ENCODE assay signal across 18 cellular contexts in genomic region chr1:223074427-223074826, GRCh38.
DNase-seq lines count a peak whose midpoint lies in the region; ATAC-seq and TF ChIP-seq lines count a peak whose summit lies in the region.
"Had no signal": no experiment of that assay in that cellular context is flagged by ENCODE, and none has a peak within 500 bp of the region (broad histone marks: within the 10 kb centered on the region; RNA-seq: fewer than 3 reads in every experiment).

No MANE protein-coding gene starts in this region.

- TF ChIP-seq CTCF in fibroblast of the aortic adventitia (IDR thresholded peaks at IDR 0.05; ENCODE audit: insufficient read depth, low read length) (no peak), progenitor cell of endocrine pancreas (IDR thresholded peaks at IDR 0.05; ENCODE audit: unreplicated experiment) (no peak)

- H3K27me3 Mint-ChIP-seq in progenitor cell of endocrine pancreas, result peaks cover 57% of the 10 kb centered on the region
- peaks cover 15% of the 10 kb centered on the region for H3K27me3 Mint-ChIP-seq in activated CD8-positive, alpha-beta memory T cell treated with anti-CD3 and anti-CD28 coated beads, Interleukin-2, amount 10 ng/mL, durations not matched to agents 7 days and 5 days

- H3K4me3 ChIP-seq in H7 (ENCODE audit: insufficient read depth, low read depth, low read length) (no peak overlapping the region), fibroblast of the aortic adventitia (ENCODE audit: low read depth, low read length) (no peak overlapping the region)
- H3K4me3 ChIP-seq: BLaER1 treated with 17β-estradiol and CSF1 and Interleukin-3, amounts not matched to agents 10 nM and 100 nM; MG63 had no signal

- no peaks in the 10 kb centered on the region for H3K9me3 Mint-ChIP-seq in progenitor cell of endocrine pancreas (ENCODE audit: low read depth)
- H3K9me3 Mint-ChIP-seq in activated CD8-positive, alpha-beta memory T cell treated with anti-CD3 and anti-CD28 coated beads, Interleukin-2, amount 10 ng/mL, durations not matched to agents 7 days and 5 days (ENCODE audit: low read depth), result no peaks in the 10 kb centered on the region
- H3K9me3 Mint-ChIP-seq: brain had no signal

- ATAC-seq in activated CD8-positive, alpha-beta memory T cell treated with anti-CD3 and anti-CD28 coated beads, Interleukin-2, amount 10 ng/mL, durations not matched to agents 7 days and 5 days, result no peak

- CTCF ChIA-PET in activated CD8-positive, alpha-beta memory T cell treated with anti-CD3 and anti-CD28 coated beads, Interleukin-2, amount 10 ng/mL, durations not matched to agents 7 days and 5 days (lab: Charles Lee), result no interaction called here

- peaks cover 23% of the 10 kb centered on the region for H3K4me1 Mint-ChIP-seq in progenitor cell of endocrine pancreas (ENCODE audit: low read depth)
- H3K4me1 Mint-ChIP-seq in activated CD8-positive, alpha-beta memory T cell treated with anti-CD3 and anti-CD28 coated beads, Interleukin-2, amount 10 ng/mL, durations not matched to agents 7 days and 5 days, result no peaks in the 10 kb centered on the region

- DNase-seq in H7 (peak; percentile 62), fibroblast of the aortic adventitia (ENCODE audit: low read depth) (peak; percentile 18), iPS-NIHi7 (ENCODE audit: extremely low spot score) (peak; percentile 52), progenitor cell of endocrine pancreas (ENCODE audit: low spot score, unreplicated experiment) (no peak), GDM1 (lab: John Stamatoyannopoulos, UW) (no peak), RPMI8226 (no peak), DMS79 treated with DMSO at 0.1 percent for 48 hours (lab: John Stamatoyannopoulos, UW) (no peak)
- DNase-seq in activated CD8-positive, alpha-beta memory T cell treated with anti-CD3 and anti-CD28 coated beads, Interleukin-2, amount 10 ng/mL, durations not matched to agents 7 days and 5 days, result no peak
- DNase-seq: activated CD4-positive, alpha-beta T cell treated with anti-CD3 and anti-CD28 coated beads for 4 hours; cortex of kidney; hippocampal formation; MG63; NCI-H1436 treated with DMSO at 0.1 percent for 48 hours; NCI-H2171; NCI-H526; stimulated activated CD4-positive, alpha-beta T cell treated with anti-CD3 and anti-CD28 coated beads, Interleukin-15, amount 100 ng/mL, for 24 hours had no signal

- H3K27me3 ChIP-seq in H7 (ENCODE audit: control insufficient read depth, insufficient read depth, low read length), result no peaks in the 10 kb centered on the region; the same call in none of the 2 replicates
- H3K27me3 ChIP-seq: BLaER1 treated with 17β-estradiol and CSF1 and Interleukin-3, amounts not matched to agents 10 nM and 100 nM; MG63 had no signal

- no peaks in the 10 kb centered on the region for H3K36me3 Mint-ChIP-seq in progenitor cell of endocrine pancreas (ENCODE audit: insufficient read depth)
- no peaks in the 10 kb centered on the region for H3K36me3 Mint-ChIP-seq in activated CD8-positive, alpha-beta memory T cell treated with anti-CD3 and anti-CD28 coated beads, Interleukin-2, amount 10 ng/mL, durations not matched to agents 7 days and 5 days
- H3K36me3 Mint-ChIP-seq: brain had no signal

- peak overlapping the region; percentile 31 for H3K4me3 Mint-ChIP-seq in progenitor cell of endocrine pancreas (ENCODE audit: low read depth)
- no peak overlapping the region for H3K4me3 Mint-ChIP-seq in activated CD8-positive, alpha-beta memory T cell treated with anti-CD3 and anti-CD28 coated beads, Interleukin-2, amount 10 ng/mL, durations not matched to agents 7 days and 5 days
- H3K4me3 Mint-ChIP-seq: brain had no signal

- no peaks in the 10 kb centered on the region for H3K36me3 ChIP-seq in H7 (replicated peaks; ENCODE audit: control insufficient read depth, insufficient read depth, low read length)
- H3K36me3 ChIP-seq: BLaER1 treated with 17β-estradiol and CSF1 and Interleukin-3, amounts not matched to agents 10 nM and 100 nM; MG63 had no signal

- H3K27ac Mint-ChIP-seq in progenitor cell of endocrine pancreas, result no peak overlapping the region
- H3K27ac Mint-ChIP-seq in activated CD8-positive, alpha-beta memory T cell treated with anti-CD3 and anti-CD28 coated beads, Interleukin-2, amount 10 ng/mL, durations not matched to agents 7 days and 5 days, result no peak overlapping the region

Comparison
In these comparisons a context has a peak if more than half of its experiments do, and no peak if none do; other contexts are left out.
1. DNase-seq: peak in H7 (single experiment), fibroblast of the aortic adventitia (single experiment) and iPS-NIHi7 (single experiment); none in progenitor cell of endocrine pancreas (single experiment), GDM1 (single experiment), RPMI8226 (single experiment), DMS79 treated with DMSO at 0.1 percent for 48 hours (single experiment) and activated CD8-positive, alpha-beta memory T cell treated with anti-CD3 and anti-CD28 coated beads, Interleukin-2, amount 10 ng/mL, durations not matched to agents 7 days and 5 days (single experiment).